Comparison of ENCODE assay signal across 21 cellular contexts in genomic region chr19:51356159-51356801, GRCh38. TPM values are rescaled to one million over a fixed set of nuclear protein-coding genes. Genes with fewer than 3 reads are reported as not detected.
"Had no signal": no experiment of that assay in that cellular context is flagged by ENCODE, and none has a peak within 500 bp of the region (broad histone marks: within the 10 kb centered on the region; RNA-seq: fewer than 3 reads in every experiment).

No MANE protein-coding gene starts in this region.

- H3K4me3 Mint-ChIP-seq: activated B cell treated with CpG ODN at 0.5 μM for 24 hours; activated CD4-positive, alpha-beta T cell treated with anti-CD3 and anti-CD28 coated beads, Interleukin-2, amount 10 ng/mL, durations not matched to agents 24 days and 14 days; nephron; T-helper 1 cell treated with Interleukin-12 subunit alpha and Interleukin-12 subunit beta and Interleukin-4 antibody, amounts not matched to agents 30 μg/mL and 1 μg/mL, for 36 hours had no signal

- FAIRE-seq: kidney, TTC549 had no signal

- H3K9me3 Mint-ChIP-seq: activated B cell treated with CpG ODN at 0.5 μM for 24 hours; activated CD4-positive, alpha-beta T cell treated with anti-CD3 and anti-CD28 coated beads, Interleukin-2, amount 10 ng/mL, durations not matched to agents 24 days and 14 days; nephron; T-helper 1 cell treated with Interleukin-12 subunit alpha and Interleukin-12 subunit beta and Interleukin-4 antibody, amounts not matched to agents 30 μg/mL and 1 μg/mL, for 36 hours had no signal

- H3K27me3 Mint-ChIP-seq: activated B cell treated with CpG ODN at 0.5 μM for 24 hours; activated CD4-positive, alpha-beta T cell treated with anti-CD3 and anti-CD28 coated beads, Interleukin-2, amount 10 ng/mL, durations not matched to agents 24 days and 14 days had no signal

- H3K9me3 ChIP-seq: body of pancreas, colonic mucosa, psoas muscle, thoracic aorta, upper lobe of right lung had no signal

- H3K4me3 ChIP-seq: body of pancreas, colonic mucosa, psoas muscle, thoracic aorta, upper lobe of right lung had no signal

- H3K27ac Mint-ChIP-seq: activated B cell treated with CpG ODN at 0.5 μM for 24 hours; activated CD4-positive, alpha-beta T cell treated with anti-CD3 and anti-CD28 coated beads, Interleukin-2, amount 10 ng/mL, durations not matched to agents 24 days and 14 days; T-helper 1 cell treated with Interleukin-12 subunit alpha and Interleukin-12 subunit beta and Interleukin-4 antibody, amounts not matched to agents 30 μg/mL and 1 μg/mL, for 36 hours had no signal

- DNase-seq: activated B cell treated with CpG ODN at 0.5 μM for 24 hours; activated CD4-positive, alpha-beta T cell treated with anti-CD3 and anti-CD28 coated beads, Interleukin-2, amount 10 ng/mL, durations not matched to agents 24 days and 14 days; activated naive CD4-positive, alpha-beta T cell treated with anti-CD3 and anti-CD28 coated beads, Interleukin-2, amount 50 U/mL, for 16 hours; amygdala; body of pancreas; central memory CD4-positive, alpha-beta T cell; colonic mucosa; hypothalamus; kidney; left ventricle myocardium superior; mesenchymal stem cell; psoas muscle; stimulated activated CD4-positive, alpha-beta T cell treated with anti-CD3 and anti-CD28 coated beads, Interleukin-2, amount 100 ng/mL, for 24 hours; upper lobe of right lung had no signal

- H3K4me1 ChIP-seq: body of pancreas, colonic mucosa, psoas muscle, upper lobe of right lung had no signal

- ATAC-seq: body of pancreas, esophagus mucosa, left ventricle myocardium superior, psoas muscle, upper lobe of right lung had no signal

- H3K27ac ChIP-seq: body of pancreas, colonic mucosa, psoas muscle, thoracic aorta, upper lobe of right lung had no signal

- H3K27me3 ChIP-seq: body of pancreas, colonic mucosa, upper lobe of right lung had no signal

RNA-seq across cellular contexts. Expression of gene CLDND2, which starts 12.5 kb away (rescaled TPM):
- total RNA-seq: body of pancreas, glomerular endothelial cell, left ventricle myocardium superior, omental fat pad, thoracic aorta had no signal

RNA-seq across cellular contexts. Expression of gene NKG7, which starts 16.2 kb away (rescaled TPM):
- total RNA-seq: body of pancreas, esophagus mucosa, glomerular endothelial cell had no signal

RNA-seq across cellular contexts. Expression of gene LIM2, which starts 31.5 kb away (rescaled TPM):
- total RNA-seq: activated B cell treated with CpG ODN at 0.5 μM for 24 hours; activated CD4-positive, alpha-beta T cell treated with anti-CD3 and anti-CD28 coated beads, Interleukin-2, amount 10 ng/mL, durations not matched to agents 24 days and 14 days; body of pancreas; colonic mucosa; esophagus mucosa; glomerular endothelial cell; kidney; left ventricle myocardium superior; omental fat pad; psoas muscle; thoracic aorta; upper lobe of right lung had no signal
- polyA plus RNA-seq: psoas muscle had no signal
